ENCODE assay signal across 12 cellular contexts in genomic region chr6:137487947-137488735, GRCh38. TPM values are rescaled to one million over a fixed set of nuclear protein-coding genes. Genes with fewer than 3 reads are reported as not detected.
DNase-seq lines count a peak whose midpoint lies in the region; ATAC-seq, FAIRE-seq and TF ChIP-seq lines count a peak whose summit lies in the region.
"Had no signal": no experiment of that assay in that cellular context is flagged by ENCODE, and none has a peak within 500 bp of the region (broad histone marks: within the 10 kb centered on the region; RNA-seq: fewer than 3 reads in every experiment).

No MANE protein-coding gene starts in this region.

- TF ChIP-seq POLR2A in GM12891 (IDR thresholded peaks at IDR 0.05; ENCODE audit: low read depth, low read length), result no peak
- no peak for TF ChIP-seq POLR2A in esophagus muscularis mucosa (IDR thresholded peaks at IDR 0.05; ENCODE audit: low read depth)
- no peak for TF ChIP-seq POLR2A in tibial nerve (IDR thresholded peaks at IDR 0.05)
- TF ChIP-seq POLR2A in GM18505 (IDR thresholded peaks at IDR 0.05; ENCODE audit: borderline replicate concordance, extremely low read depth, insufficient read depth, insufficient read length), result no peak

- peaks cover 38% of the 10 kb centered on the region for H3K4me1 Mint-ChIP-seq in activated CD4-positive, alpha-beta memory T cell treated with anti-CD3 and anti-CD28 coated beads for 36 hours (ENCODE audit: low read depth)

- no peak for TF ChIP-seq CTCF in esophagus muscularis mucosa (IDR thresholded peaks at IDR 0.05)
- TF ChIP-seq CTCF in tibial nerve (IDR thresholded peaks at IDR 0.05), result no peak

- intact Hi-C loops in activated CD4-positive, alpha-beta memory T cell treated with anti-CD3 and anti-CD28 coated beads for 36 hours (cut with micrococcal nuclease), result loop anchor here (1.0 kb wide), 1 partner anchor 9 kb away; no protein-coding TSS in a partner anchor
- intact Hi-C loops in esophagus muscularis mucosa (cut with DNase I), result no loop called here
- intact Hi-C loops in sciatic nerve (cut with DNase I), result no loop called here

- peaks cover 5 to 94% (median 74%) of the 10 kb centered on the region in 4 donors for H3K27me3 ChIP-seq in esophagus muscularis mucosa
- peaks cover 2 to 98% of the 10 kb centered on the region in 2 donors for H3K27me3 ChIP-seq in tibial nerve

- peak; percentile 28 for ATAC-seq in sciatic nerve
- no peak for ATAC-seq in GM18505 (IDR thresholded peaks at IDR 0.05; ENCODE audit: unreplicated experiment)

- peaks cover 73% of the 10 kb centered on the region for H3K27me3 Mint-ChIP-seq in activated CD4-positive, alpha-beta memory T cell treated with anti-CD3 and anti-CD28 coated beads for 36 hours

- no peak for TF ChIP-seq EP300 in esophagus muscularis mucosa (IDR thresholded peaks at IDR 0.05)
- TF ChIP-seq EP300 in tibial nerve (IDR thresholded peaks at IDR 0.05), result no peak

- H3K9me3 ChIP-seq in esophagus muscularis mucosa (no peaks in the 10 kb centered on the region), tibial nerve (no peaks in the 10 kb centered on the region)

- WGBS in esophagus muscularis mucosa, result 5% methylated on average over 20 of the region's 49 CpGs
- 4 to 6% methylated on average over 39 to 45 of the region's 49 CpGs for WGBS in tibial nerve, 2 donors

- no peaks in the 10 kb centered on the region for H3K9me3 Mint-ChIP-seq in activated CD4-positive, alpha-beta memory T cell treated with anti-CD3 and anti-CD28 coated beads for 36 hours
- H3K9me3 Mint-ChIP-seq: mesothelial cell of epicardium had no signal

- peak overlapping the region; percentile 55 for H3K4me3 Mint-ChIP-seq in activated CD4-positive, alpha-beta memory T cell treated with anti-CD3 and anti-CD28 coated beads for 36 hours

- no peak for FAIRE-seq in GM12891 (lab: Jason Lieb, UNC)
- FAIRE-seq: small intestine had no signal

- H3K4me1 ChIP-seq in esophagus muscularis mucosa (peaks cover 18 to 35% (median 28%) of the 10 kb centered on the region in 4 donors), tibial nerve (peaks cover 0 to 31% (median 12%) of the 10 kb centered on the region in 4 donors)

- H3K36me3 Mint-ChIP-seq in activated CD4-positive, alpha-beta memory T cell treated with anti-CD3 and anti-CD28 coated beads for 36 hours, result no peaks in the 10 kb centered on the region
- H3K36me3 Mint-ChIP-seq: mesothelial cell of epicardium had no signal

- H3K36me3 ChIP-seq in esophagus muscularis mucosa, result no peaks in the 10 kb centered on the region
- no peaks in the 10 kb centered on the region for H3K36me3 ChIP-seq in tibial nerve

- H3K27ac Mint-ChIP-seq in activated CD4-positive, alpha-beta memory T cell treated with anti-CD3 and anti-CD28 coated beads for 36 hours, result no peak overlapping the region
- H3K27ac Mint-ChIP-seq: mesothelial cell of epicardium had no signal

- DNase-seq in GM12891 (ENCODE audit: insufficient read length, low spot score) (peak; percentile 32), esophagus muscularis mucosa (ENCODE audit: extremely low spot score) (peak; percentile 80), sciatic nerve (ENCODE audit: low spot score) (no peak), DMS 273 treated with DMSO at 0.1 percent for 48 hours (lab: John Stamatoyannopoulos, UW) (no peak), NCI-H128 (lab: John Stamatoyannopoulos, UW; ENCODE audit: unreplicated experiment) (no peak), tibial nerve (ENCODE audit: low spot score in 2 of 2) (no peak)
- peak; percentile 38 for DNase-seq in activated CD4-positive, alpha-beta memory T cell treated with anti-CD3 and anti-CD28 coated beads for 36 hours
- DNase-seq: anterior cingulate cortex, NCI-H526 treated with DMSO at 0.1 percent for 48 hours, small intestine had no signal

- POLR2A ChIA-PET in activated CD4-positive, alpha-beta memory T cell treated with anti-CD3 and anti-CD28 coated beads for 36 hours (lab: Charles Lee), result no interaction called here

- H3K27ac ChIP-seq in esophagus muscularis mucosa (replicated peaks in 1 of 4), result no peak overlapping the region
- no peak overlapping the region for H3K27ac ChIP-seq in tibial nerve

- H3K4me3 ChIP-seq in esophagus muscularis mucosa (peak overlapping the region; percentile 21 to 36 (median 30)), tibial nerve (peak overlapping the region in 1 of 4 donors; percentile 26)

- CTCF ChIA-PET in activated CD4-positive, alpha-beta memory T cell treated with anti-CD3 and anti-CD28 coated beads for 36 hours (lab: Charles Lee), result interaction anchor here (4.1 kb wide), 1 partner anchor 101 kb away, joined by 22 read pairs; no protein-coding TSS in a partner anchor

TF ChIP-seq in GM12891, 5 proteins besides CTCF, POLR2A, EP300 and RAD21:
- TF ChIP-seq SPI1 (IDR thresholded peaks at IDR 0.05; ENCODE audit: low read depth, low read length), result no peak

RNA-seq across cellular contexts. Expression of gene OLIG3, which starts 6.1 kb away (rescaled TPM):
- not detected for polyA plus RNA-seq in GM12891 (2012; ENCODE audit: low read depth, missing spikeins)
- under 1 TPM in 1 of 2 experiments, not detected in 1; 0.15 TPM for total RNA-seq in activated CD4-positive, alpha-beta memory T cell treated with anti-CD3 and anti-CD28 coated beads for 36 hours
- under 1 TPM in 1 of 4 donors, not detected in 3; 0.32 TPM for total RNA-seq in esophagus muscularis mucosa
- total RNA-seq in sciatic nerve, result not detected
- total RNA-seq in tibial nerve, result not detected
- polyA plus RNA-seq: small intestine had no signal

Comparison
In these comparisons a context has a peak if more than half of its experiments do, and no peak if none do; other contexts are left out.
1. DNase-seq: peak in GM12891 (single experiment), activated CD4-positive, alpha-beta memory T cell treated with anti-CD3 and anti-CD28 coated beads for 36 hours (single experiment) and esophagus muscularis mucosa (single experiment); none in sciatic nerve (single experiment), DMS 273 treated with DMSO at 0.1 percent for 48 hours (single experiment), NCI-H128 (single experiment) and tibial nerve (0 of 2).